In the genomic region with DNA sequence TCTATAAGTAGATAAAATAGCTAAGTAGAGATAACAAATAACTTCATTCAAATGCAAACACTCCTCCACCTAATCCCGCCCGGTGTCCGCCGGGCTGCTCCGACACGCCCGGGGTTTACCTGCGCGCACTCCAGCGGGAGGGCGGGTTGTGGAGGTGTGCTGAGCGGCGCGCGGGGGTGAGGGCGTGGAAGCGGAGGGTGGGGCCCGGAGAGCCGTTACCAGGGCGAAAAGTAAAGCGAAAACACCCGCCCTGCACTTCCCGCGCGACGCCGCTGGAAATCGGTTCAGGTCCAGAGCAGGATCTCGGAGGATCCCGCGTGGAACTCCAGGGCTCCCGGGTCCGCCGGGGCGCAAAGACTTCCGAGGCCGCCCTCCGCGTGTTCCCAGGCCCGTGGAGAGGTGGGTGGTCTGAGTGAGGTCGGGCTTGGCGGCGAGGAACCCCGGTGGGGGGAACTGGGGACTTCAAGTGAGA, we compare ENCODE assay signal across 9 cellular contexts. TPM values are rescaled to one million over a fixed set of nuclear protein-coding genes. Genes with fewer than 3 reads are reported as not detected.
DNase-seq lines count a peak whose midpoint lies in the region; ATAC-seq, FAIRE-seq and TF ChIP-seq lines count a peak whose summit lies in the region.
"Had no signal": no experiment of that assay in that cellular context is flagged by ENCODE, and none has a peak within 500 bp of the region (broad histone marks: within the 10 kb centered on the region; RNA-seq: fewer than 3 reads in every experiment).

No MANE protein-coding gene starts in this region.

- POLR2A ChIA-PET in RWPE1 (lab: Yijun Ruan, JAX; ENCODE audit: low non-redundant PET): interaction anchor here (0.6 kb wide), 1 partner anchor 10 kb away, joined by 4 read pairs; no protein-coding TSS in a partner anchor

- no peaks in the 10 kb centered on the region for H3K36me3 ChIP-seq in kidney (ENCODE audit: control insufficient read depth in 1 of 2, insufficient read depth in 2 of 2, low read length in 2 of 2)

- H3K27ac ChIP-seq in RWPE1: no peak overlapping the region; the same call in 1 of the 2 replicates
- peak overlapping the region in 1 of 2 donors; percentile 13 for H3K27ac ChIP-seq in kidney (ENCODE audit: low read depth in 2 of 2, low read length in 2 of 2)
- H3K27ac ChIP-seq: SJSA1 had no signal

- DNase-seq in RWPE1 (ENCODE audit: low spot score): peak; percentile 62
- DNase-seq in astrocyte of the hippocampus (ENCODE audit: low read depth, low spot score): peak; percentile 52
- DNase-seq in kidney: peak; percentile 91
- peak; percentile 49 to 62 for DNase-seq in stimulated activated CD4-positive, alpha-beta T cell treated with anti-CD3 and anti-CD28 coated beads, Interleukin-2, amount 100 ng/mL, for 24 hours
- no peak for DNase-seq in GM19238 (ENCODE audit: insufficient read length, low spot score)
- DNase-seq in NCI-H524 treated with DMSO at 0.1 percent for 48 hours (lab: John Stamatoyannopoulos, UW): no peak
- no peak for DNase-seq in foreskin melanocyte

- intact Hi-C loops in kidney (cut with DNase I): no loop called here

- H3K4me3 ChIP-seq in kidney (ENCODE audit: low read length in 2 of 2): peak overlapping the region; percentile 77 to 86

- TF ChIP-seq CTCF in RWPE1 (conservative IDR thresholded peaks at IDR 0.05; ENCODE audit: low read depth): no peak
- TF ChIP-seq CTCF in kidney (IDR thresholded peaks at IDR 0.05; ENCODE audit: borderline replicate concordance, extremely low read depth, insufficient read depth): no peak

- CTCF ChIA-PET in RWPE1 (lab: Yijun Ruan, JAX): interaction anchor here (0.6 to 0.9 kb wide), 2 partner anchors 91 to 130 kb away, joined by 3 to 5 read pairs; no protein-coding TSS in a partner anchor

- H3K4me1 ChIP-seq in kidney (ENCODE audit: control insufficient read depth in 1 of 2, insufficient read depth in 1 of 2, low read depth in 1 of 2, low read length in 2 of 2): peaks cover 15 to 19% of the 10 kb centered on the region in 2 donors

- no peaks in the 10 kb centered on the region for H3K9me3 ChIP-seq in kidney (ENCODE audit: control insufficient read depth in 1 of 2, low read length in 2 of 2)
- H3K9me3 ChIP-seq: SJSA1 had no signal

- peak overlapping the region; percentile 83 to 92 for H3K9ac ChIP-seq in kidney (ENCODE audit: low read length in 2 of 2)

- no peak for FAIRE-seq in kidney (lab: Jason Lieb, UNC)

- peak; percentile 19 for ATAC-seq in GM18868 (IDR thresholded peaks at IDR 0.05; ENCODE audit: unreplicated experiment)

RNA-seq across cellular contexts. Expression of gene ATF3, which starts 1.8 kb away (rescaled TPM):
- total RNA-seq in kidney: 12.8 TPM
- 14.6 TPM for polyA plus RNA-seq in kidney (ENCODE audit: insufficient read depth, low read depth, low replicate concordance)

Comparison
In these comparisons a context has a peak if more than half of its experiments do, and no peak if none do; other contexts are left out.
1. DNase-seq: peak in RWPE1 (single experiment), astrocyte of the hippocampus (single experiment), kidney (single experiment) and stimulated activated CD4-positive, alpha-beta T cell treated with anti-CD3 and anti-CD28 coated beads, Interleukin-2, amount 100 ng/mL, for 24 hours (2 of 2); none in GM19238 (single experiment), NCI-H524 treated with DMSO at 0.1 percent for 48 hours (single experiment) and foreskin melanocyte (single experiment).